26 cellular contexts compared by ENCODE assay signal in genomic region chr1:182236651-182237077, GRCh38.
A peak's percentile ranks its signal among the peaks of the same experiment; 100 is the strongest.
DNase-seq lines count a peak whose midpoint lies in the region; ATAC-seq, FAIRE-seq and TF ChIP-seq lines count a peak whose summit lies in the region.
"Had no signal": no experiment of that assay in that cellular context is flagged by ENCODE, and none has a peak within 500 bp of the region (broad histone marks: within the 10 kb centered on the region; RNA-seq: fewer than 3 reads in every experiment).

No MANE protein-coding gene starts in this region.

- TF ChIP-seq POLR2A in HCT116 (IDR thresholded peaks at IDR 0.05; ENCODE audit: borderline replicate concordance, extremely low read depth, insufficient read depth, insufficient read length) (no peak), GM12878 (IDR thresholded peaks at IDR 0.05; ENCODE audit: low read depth, low read length) (no peak), GM18505 (IDR thresholded peaks at IDR 0.05; ENCODE audit: borderline replicate concordance, extremely low read depth, insufficient read depth, insufficient read length) (no peak)

- WGBS in GM12878 (ENCODE audit: insufficient coverage, insufficient replicate concordance, low lambda C conversion rate, missing lambda C conversion rate) = 66% methylated on average over 2 of the region's 2 CpGs
- 98 to 100% (median 99%) methylated on average over 2 of the region's 2 CpGs for WGBS in psoas muscle, 3 donors

- H3K4me1 ChIP-seq in HCT116 (ENCODE audit: control insufficient read depth in 1 of 2, insufficient read depth in 2 of 2, low read length in 2 of 2) (peaks cover 19 to 26% of the 10 kb centered on the region in 2 experiments), GM12878 (ENCODE audit: control insufficient read depth, insufficient read depth, low read length) (no peaks in the 10 kb centered on the region), psoas muscle (peaks cover 17% of the 10 kb centered on the region)
- H3K4me1 ChIP-seq: breast epithelium, lower lobe of right lung, parathyroid adenoma had no signal

- FAIRE-seq in GM12878 (lab: Jason Lieb, UNC) = no peak

- H3K9me3 ChIP-seq in HCT116 (ENCODE audit: control insufficient read depth in 1 of 2, insufficient read depth in 1 of 2, low read depth in 1 of 2, low read length in 2 of 2) = no peaks in the 10 kb centered on the region
- no peaks in the 10 kb centered on the region for H3K9me3 ChIP-seq in GM12878 (replicated peaks; ENCODE audit: control insufficient read depth, insufficient read depth, low read length)
- H3K9me3 ChIP-seq in psoas muscle = no peaks in the 10 kb centered on the region
- H3K9me3 ChIP-seq: breast epithelium, heart right ventricle, lower lobe of right lung, tibial nerve had no signal

- H2AFZ ChIP-seq in HCT116 (ENCODE audit: low read depth, low read length, poor library complexity, severe bottlenecking) = peak overlapping the region; percentile 25
- no peak overlapping the region for H2AFZ ChIP-seq in GM12878 (ENCODE audit: control insufficient read depth, low read depth, low read length)
- H2AFZ ChIP-seq: parathyroid adenoma had no signal

- H3K4me2 ChIP-seq in HCT116 (ENCODE audit: low read length) = peak overlapping the region; percentile 54
- no peak overlapping the region for H3K4me2 ChIP-seq in GM12878 (ENCODE audit: control insufficient read depth, insufficient read depth)

- DNase-seq in HCT116 (ENCODE audit: low read depth, low spot score) = no peak
- DNase-seq in GM12878 (ENCODE audit: low read depth, low spot score) = no peak
- no peak for DNase-seq in glutamatergic neuron
- no peak for DNase-seq in psoas muscle
- DNase-seq in stimulated activated CD4-positive, alpha-beta T cell treated with anti-CD3 and anti-CD28 coated beads, Interleukin-4, amount 100 ng/mL, for 4 hours = no peak
- DNase-seq: activated CD4-positive, alpha-beta memory T cell treated with anti-CD3 and anti-CD28 coated beads for 36 hours; activated CD4-positive, alpha-beta T cell treated with anti-CD3 and anti-CD28 coated beads for 1 hour; activated CD8-positive, alpha-beta memory T cell treated with anti-CD3 and anti-CD28 coated beads, Interleukin-2, amount 50 U/mL, for 48 hours; activated naive CD4-positive, alpha-beta T cell treated with anti-CD3 and anti-CD28 coated beads, Interleukin-2, amount 10 ng/mL, durations not matched to agents 7 days and 5 days; amniotic stem cell; CD4-positive, alpha-beta memory T cell; cortex of kidney; lower lobe of right lung; NCI-H2081 treated with DMSO at 0.1 percent for 48 hours; NCI-H226; stimulated activated CD4-positive, alpha-beta T cell treated with anti-CD3 and anti-CD28 coated beads, Interleukin-2, amount 100 ng/mL, for 24 hours had no signal

- H3K27me3 Mint-ChIP-seq in glutamatergic neuron (ENCODE audit: unreplicated experiment) = no peaks in the 10 kb centered on the region

- no peaks in the 10 kb centered on the region for H3K79me2 ChIP-seq in HCT116 (ENCODE audit: insufficient read depth, low read length)
- H3K79me2 ChIP-seq in GM12878 (ENCODE audit: control insufficient read depth, insufficient read depth, low read length) = no peaks in the 10 kb centered on the region
- H3K79me2 ChIP-seq: parathyroid adenoma had no signal

- SMC1A ChIA-PET in GM12878 (lab: Charles Lee; ENCODE audit: uncharacterized antibody, unreplicated experiment) = no interaction called here

- RAD21 ChIA-PET in HCT116 (lab: Charles Lee; ENCODE audit: low non-redundant PET in 1 of 2, low total read pairs in 2 of 2, uncharacterized antibody in 2 of 2, unreplicated experiment in 2 of 2) (no interaction called here), GM12878 (lab: Charles Lee; ENCODE audit: unreplicated experiment) (no interaction called here)

- no peaks in the 10 kb centered on the region for H3K9me3 Mint-ChIP-seq in glutamatergic neuron (ENCODE audit: unreplicated experiment)
- H3K9me3 Mint-ChIP-seq: activated CD4-positive, alpha-beta memory T cell treated with anti-CD3 and anti-CD28 coated beads for 36 hours; activated naive CD4-positive, alpha-beta T cell treated with anti-CD3 and anti-CD28 coated beads, Interleukin-2, amount 10 ng/mL, durations not matched to agents 7 days and 5 days; activated T-helper 17 cell treated with anti-CD3 and anti-CD28 coated beads, Interleukin-2, amount 50 U/mL, for 72 hours; natural killer cell treated with Interleukin-12 subunit alpha and Interleukin-12 subunit beta and Interleukin-15 and Interleukin-18, amount 100 ng/mL, for 72 hours had no signal

- BruUV-seq in HCT116 (replicated peaks; lab: Mats Ljungman, UMichigan) = no TSS peak
- no TSS peak for BruUV-seq in GM12878 (replicated peaks; lab: Mats Ljungman, UMichigan)

- H3K4me3 ChIP-seq in HCT116 (replicated peaks in 1 of 2; ENCODE audit: low read depth in 1 of 2, low read length in 2 of 2) (no peak overlapping the region), GM12878 (no peak overlapping the region), psoas muscle (no peak overlapping the region)
- H3K4me3 ChIP-seq: breast epithelium, heart right ventricle, lower lobe of right lung, tibial nerve had no signal

- H4K20me1 ChIP-seq in HCT116 (ENCODE audit: insufficient read depth) (no peaks in the 10 kb centered on the region), GM12878 (ENCODE audit: control insufficient read depth, insufficient read depth) (no peaks in the 10 kb centered on the region)

- H3K27ac ChIP-seq in HCT116 (ENCODE audit: low read depth, low read length) = 0 out of 2 replicates have a peak overlapping the region, but pooled peaks have one; percentile 13
- H3K27ac ChIP-seq in GM12878 (ENCODE audit: control insufficient read depth, insufficient read depth) = no peak overlapping the region
- H3K27ac ChIP-seq in psoas muscle = peak overlapping the region; percentile 85
- H3K27ac ChIP-seq: breast epithelium, lower lobe of right lung, parathyroid adenoma had no signal

- H3K4me3 Mint-ChIP-seq in glutamatergic neuron (ENCODE audit: unreplicated experiment) = no peak overlapping the region
- H3K4me3 Mint-ChIP-seq: activated CD4-positive, alpha-beta memory T cell treated with anti-CD3 and anti-CD28 coated beads for 36 hours; activated naive CD4-positive, alpha-beta T cell treated with anti-CD3 and anti-CD28 coated beads, Interleukin-2, amount 10 ng/mL, durations not matched to agents 7 days and 5 days; activated T-helper 17 cell treated with anti-CD3 and anti-CD28 coated beads, Interleukin-2, amount 50 U/mL, for 72 hours; CD4-positive, alpha-beta memory T cell; IgD-negative memory B cell; natural killer cell treated with Interleukin-12 subunit alpha and Interleukin-12 subunit beta and Interleukin-15 and Interleukin-18, amount 100 ng/mL, for 72 hours had no signal

- H3K4me1 Mint-ChIP-seq in glutamatergic neuron (ENCODE audit: low read depth, unreplicated experiment) = peaks cover 12% of the 10 kb centered on the region
- H3K4me1 Mint-ChIP-seq: activated T-helper 17 cell treated with anti-CD3 and anti-CD28 coated beads, Interleukin-2, amount 50 U/mL, for 72 hours had no signal

- CTCF ChIA-PET in HCT116 (lab: Charles Lee) (no interaction called here), GM12878 (lab: Yijun Ruan, JAX) (no interaction called here)

- peak overlapping the region; percentile 1 for H3K27ac Mint-ChIP-seq in glutamatergic neuron (ENCODE audit: unreplicated experiment)
- H3K27ac Mint-ChIP-seq: activated CD4-positive, alpha-beta memory T cell treated with anti-CD3 and anti-CD28 coated beads for 36 hours; activated naive CD4-positive, alpha-beta T cell treated with anti-CD3 and anti-CD28 coated beads, Interleukin-2, amount 10 ng/mL, durations not matched to agents 7 days and 5 days; activated T-helper 17 cell treated with anti-CD3 and anti-CD28 coated beads, Interleukin-2, amount 50 U/mL, for 72 hours; IgD-negative memory B cell; natural killer cell treated with Interleukin-12 subunit alpha and Interleukin-12 subunit beta and Interleukin-15 and Interleukin-18, amount 100 ng/mL, for 72 hours had no signal

- POLR2A ChIA-PET in HCT116 (lab: Charles Lee) (no interaction called here), GM12878 (lab: Charles Lee) (no interaction called here)

- no peak; the same call in 1 of the 2 replicates for ATAC-seq in HCT116
- ATAC-seq in GM12878 = no peak
- ATAC-seq in psoas muscle = no peak
- ATAC-seq in GM19463 (IDR thresholded peaks at IDR 0.05; ENCODE audit: unreplicated experiment) = no peak
- ATAC-seq in GM18505 (IDR thresholded peaks at IDR 0.05; ENCODE audit: unreplicated experiment) = no peak
- ATAC-seq in GM18868 (IDR thresholded peaks at IDR 0.05; ENCODE audit: unreplicated experiment) = no peak

- intact Hi-C loops in HCT116 (cut with micrococcal nuclease) = no loop called here
- intact Hi-C loops in GM12878 (cut with micrococcal nuclease; ENCODE audit: unreplicated experiment) = no loop called here
- intact Hi-C loops in psoas muscle (cut with DNase I) = no loop called here

- no peaks in the 10 kb centered on the region for H3K9me2 ChIP-seq in HCT116 (ENCODE audit: insufficient read depth)

- H3K9ac ChIP-seq in HCT116 (ENCODE audit: low read length) (no peak overlapping the region), GM12878 (ENCODE audit: control insufficient read depth, insufficient read depth, low read length) (no peak overlapping the region)
- H3K9ac ChIP-seq: parathyroid adenoma had no signal

- H3K36me3 ChIP-seq in HCT116 (ENCODE audit: control insufficient read depth in 1 of 2, insufficient read depth in 2 of 2, low read length in 2 of 2) = no peaks in the 10 kb centered on the region
- H3K36me3 ChIP-seq in GM12878 (ENCODE audit: control insufficient read depth in 2 of 2, insufficient read depth in 2 of 2, low read length in 1 of 2) = no peaks in the 10 kb centered on the region
- no peaks in the 10 kb centered on the region for H3K36me3 ChIP-seq in psoas muscle (ENCODE audit: insufficient read depth in 1 of 2, low read depth in 1 of 2)
- H3K36me3 ChIP-seq: breast epithelium, heart right ventricle, lower lobe of right lung, tibial nerve had no signal

- TF ChIP-seq CTCF in HCT116 (IDR thresholded peaks at IDR 0.05 in 2 of 3, conservative IDR thresholded peaks at IDR 0.05 in 1 of 3; ENCODE audit: borderline replicate concordance in 1 of 3, insufficient read depth in 1 of 3, low read depth in 2 of 3, low read length in 2 of 3) (no peak), GM12878 (IDR thresholded peaks at IDR 0.05 in 2 of 3, conservative IDR thresholded peaks at IDR 0.05 in 1 of 3; ENCODE audit: control insufficient read depth in 2 of 3, extremely low read depth in 1 of 3, insufficient read depth in 1 of 3, low read depth in 3 of 3, low read length in 3 of 3) (no peak), glutamatergic neuron (IDR thresholded peaks at IDR 0.05; ENCODE audit: partially characterized antibody, unreplicated experiment) (no peak), psoas muscle (IDR thresholded peaks at IDR 0.05) (no peak)

- H3K27me3 ChIP-seq in HCT116 (ENCODE audit: insufficient read depth, low read length) (no peaks in the 10 kb centered on the region), GM12878 (replicated peaks in 1 of 2; ENCODE audit: control insufficient read depth in 2 of 2, insufficient read depth in 2 of 2, low read length in 1 of 2) (no peaks in the 10 kb centered on the region), psoas muscle (ENCODE audit: insufficient read depth in 3 of 3, low read length in 2 of 3) (no peaks in the 10 kb centered on the region)
- H3K27me3 ChIP-seq: breast epithelium, heart right ventricle, tibial nerve had no signal

- no peak for TF ChIP-seq EP300 in GM12878 (IDR thresholded peaks at IDR 0.05; ENCODE audit: borderline replicate concordance in 1 of 2, control insufficient read depth in 1 of 2, low read depth in 2 of 2, low read length in 2 of 2)

- TF ChIP-seq RAD21 in HCT116 (IDR thresholded peaks at IDR 0.05; ENCODE audit: low read depth) (no peak), GM12878 (IDR thresholded peaks at IDR 0.05; ENCODE audit: insufficient read depth, low read depth, low read length) (no peak)

- in situ Hi-C loops in GM12878 (cut with MboI) = no loop called here

- no peaks in the 10 kb centered on the region for H3K36me3 Mint-ChIP-seq in glutamatergic neuron (ENCODE audit: unreplicated experiment)
- H3K36me3 Mint-ChIP-seq: activated CD4-positive, alpha-beta memory T cell treated with anti-CD3 and anti-CD28 coated beads for 36 hours; activated naive CD4-positive, alpha-beta T cell treated with anti-CD3 and anti-CD28 coated beads, Interleukin-2, amount 10 ng/mL, durations not matched to agents 7 days and 5 days; CD4-positive, alpha-beta memory T cell; natural killer cell treated with Interleukin-12 subunit alpha and Interleukin-12 subunit beta and Interleukin-15 and Interleukin-18, amount 100 ng/mL, for 72 hours had no signal
